Comparison of ENCODE assay signal across 8 cellular contexts in the genomic region with DNA sequence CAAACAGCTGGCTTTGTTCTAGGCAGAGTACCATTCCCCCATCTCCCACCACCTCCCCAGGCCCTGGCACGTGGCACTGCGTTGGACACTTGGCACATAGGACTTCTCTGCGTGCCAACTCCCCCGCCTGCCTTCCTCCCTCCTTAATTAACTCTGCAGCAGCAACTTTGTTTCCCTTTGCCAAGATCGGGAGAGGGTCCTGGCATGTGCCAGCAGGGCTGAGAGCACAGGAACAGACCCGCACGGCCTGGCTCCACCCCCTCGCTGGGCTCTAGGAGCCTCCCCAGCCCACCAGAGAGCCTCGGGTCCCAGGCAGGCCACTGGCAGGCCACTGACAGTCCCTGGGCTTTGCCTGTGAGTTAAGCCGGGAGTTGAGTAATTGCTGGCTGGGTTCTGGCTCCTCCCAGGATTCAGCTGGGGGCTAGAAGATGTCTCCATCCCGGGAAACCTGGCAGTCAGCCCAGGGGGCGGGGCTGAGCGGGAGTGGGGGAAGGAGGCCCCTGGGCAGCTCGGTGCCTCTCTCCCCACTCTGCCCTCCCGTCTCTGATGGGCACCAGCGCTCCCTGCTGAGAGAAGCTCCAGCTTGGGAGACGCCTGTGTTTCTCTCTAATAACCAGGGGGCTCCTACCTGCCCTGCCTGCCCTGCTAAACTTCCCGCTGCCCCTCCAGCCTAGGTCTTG.
A peak's percentile ranks its signal among the peaks of the same experiment; 100 is the strongest.
DNase-seq lines count a peak whose midpoint lies in the region; ATAC-seq lines count a peak whose summit lies in the region.

No MANE protein-coding gene starts in this region.

- H3K4me1 Mint-ChIP-seq in activated naive CD8-positive, alpha-beta T cell treated with anti-CD3 and anti-CD28 coated beads for 36 hours = no peaks in the 10 kb centered on the region

- no peak overlapping the region for H3K23ac ChIP-seq in mesenchymal stem cell (ENCODE audit: low read length in 2 of 2)

- no peak overlapping the region for H2BK5ac ChIP-seq in mesenchymal stem cell (ENCODE audit: low read depth, low read length, poor library complexity, severe bottlenecking)

- H3K36me3 ChIP-seq in mesenchymal stem cell (ENCODE audit: control insufficient read depth in 1 of 2, insufficient read depth in 2 of 2, low read depth in 1 of 2, low read length in 2 of 2) (no peaks in the 10 kb centered on the region), aorta (ENCODE audit: control insufficient read depth in 1 of 2, insufficient read depth in 2 of 2, low read length in 1 of 2) (no peaks in the 10 kb centered on the region)
- no peaks in the 10 kb centered on the region for H3K36me3 ChIP-seq in effector memory CD4-positive, alpha-beta T cell (ENCODE audit: control insufficient read depth, insufficient read depth, low read length)

- no peak overlapping the region for H4K8ac ChIP-seq in mesenchymal stem cell (ENCODE audit: low read length)

- no peak overlapping the region for H3K4ac ChIP-seq in mesenchymal stem cell (ENCODE audit: low read depth in 1 of 2, low read length in 2 of 2)

- intact Hi-C loops in aorta (cut with DNase I) = loop anchor here (2.0 to 10.0 kb wide), 6 partner anchors 42 to 192 kb away; no protein-coding TSS in a partner anchor

- no peak overlapping the region for H2AK5ac ChIP-seq in mesenchymal stem cell (ENCODE audit: low read length, severe bottlenecking)

- DNase-seq in HT1080 (ENCODE audit: low read depth) (peak; percentile 18), NCI-H69 (lab: John Stamatoyannopoulos, UW) (peak; percentile 92), ecto neural progenitor cell (ENCODE audit: low spot score) (peak; percentile 85), mesenchymal stem cell (peak; percentile 22), aorta (peak; percentile 95 to 96)
- no peak for DNase-seq in activated naive CD8-positive, alpha-beta T cell treated with anti-CD3 and anti-CD28 coated beads for 36 hours
- no peak for DNase-seq in effector memory CD4-positive, alpha-beta T cell

- no peak overlapping the region for H3K9ac ChIP-seq in mesenchymal stem cell (ENCODE audit: low read length)

- ATAC-seq in aorta (ENCODE audit: low FRiP score) (peak; percentile 84), HG02970 (IDR thresholded peaks at IDR 0.05; ENCODE audit: low FRiP score, unreplicated experiment) (no peak)

- no peaks in the 10 kb centered on the region for H3K79me1 ChIP-seq in mesenchymal stem cell (replicated peaks; ENCODE audit: low read length, poor library complexity, severe bottlenecking)

- 46% methylated on average over 18 of the region's 18 CpGs for WGBS in mesenchymal stem cell
- WGBS in aorta, 2 donors = 3 to 5% methylated on average over 18 of the region's 18 CpGs

- H3K27me3 ChIP-seq in mesenchymal stem cell (ENCODE audit: control insufficient read depth in 1 of 2, insufficient read depth in 1 of 2, low read length in 2 of 2) (peaks cover 50 to 65% of the 10 kb centered on the region in 2 experiments), aorta (ENCODE audit: control insufficient read depth in 1 of 2, insufficient read depth in 2 of 2, low read length in 1 of 2) (no peaks in the 10 kb centered on the region)
- peaks cover 4% of the 10 kb centered on the region for H3K27me3 ChIP-seq in effector memory CD4-positive, alpha-beta T cell (replicated peaks; ENCODE audit: control insufficient read depth, insufficient read depth, low read length, poor library complexity, severe bottlenecking)

- H3K36me3 Mint-ChIP-seq in activated naive CD8-positive, alpha-beta T cell treated with anti-CD3 and anti-CD28 coated beads for 36 hours = no peaks in the 10 kb centered on the region

- H3K4me3 ChIP-seq in mesenchymal stem cell (ENCODE audit: insufficient read depth in 1 of 2, low read depth in 1 of 2, low read length in 2 of 2) (peak overlapping the region in 1 of 2 experiments; percentile 47), aorta (ENCODE audit: low read length in 2 of 2) (no peak overlapping the region)
- no peak overlapping the region for H3K4me3 ChIP-seq in effector memory CD4-positive, alpha-beta T cell (ENCODE audit: insufficient read depth, low read depth, low read length, poor library complexity, severe bottlenecking)

- H3K4me1 ChIP-seq in mesenchymal stem cell (ENCODE audit: control insufficient read depth, insufficient read depth, low read depth, low read length) = peaks cover 4% of the 10 kb centered on the region
- no peaks in the 10 kb centered on the region for H3K4me1 ChIP-seq in aorta (ENCODE audit: control insufficient read depth in 1 of 2, insufficient read depth in 2 of 2, low read length in 2 of 2)
- H3K4me1 ChIP-seq in effector memory CD4-positive, alpha-beta T cell (ENCODE audit: control insufficient read depth, insufficient read depth, low read length, poor library complexity, severe bottlenecking) = no peaks in the 10 kb centered on the region

- H2AFZ ChIP-seq in mesenchymal stem cell (ENCODE audit: low read depth, low read length) = no peak overlapping the region

- H3K9me3 ChIP-seq in mesenchymal stem cell (ENCODE audit: control insufficient read depth, low read length) (peaks cover 23% of the 10 kb centered on the region), aorta (ENCODE audit: control insufficient read depth, low read length) (no peaks in the 10 kb centered on the region)
- no peaks in the 10 kb centered on the region for H3K9me3 ChIP-seq in effector memory CD4-positive, alpha-beta T cell (ENCODE audit: control insufficient read depth, low read length)

- H3K27ac Mint-ChIP-seq in activated naive CD8-positive, alpha-beta T cell treated with anti-CD3 and anti-CD28 coated beads for 36 hours = no peak overlapping the region

- no peak overlapping the region for H2BK15ac ChIP-seq in mesenchymal stem cell (ENCODE audit: low read depth, poor library complexity, severe bottlenecking)

- no peaks in the 10 kb centered on the region for H3K27me3 Mint-ChIP-seq in activated naive CD8-positive, alpha-beta T cell treated with anti-CD3 and anti-CD28 coated beads for 36 hours

- no peak overlapping the region for H3K4me3 Mint-ChIP-seq in activated naive CD8-positive, alpha-beta T cell treated with anti-CD3 and anti-CD28 coated beads for 36 hours

- peaks cover 19% of the 10 kb centered on the region for H3K9me3 Mint-ChIP-seq in activated naive CD8-positive, alpha-beta T cell treated with anti-CD3 and anti-CD28 coated beads for 36 hours

- no peak overlapping the region for H3K14ac ChIP-seq in mesenchymal stem cell (ENCODE audit: low read length in 2 of 2)

- H2BK12ac ChIP-seq in mesenchymal stem cell (ENCODE audit: low read length in 2 of 2) = no peak overlapping the region

- H4K91ac ChIP-seq in mesenchymal stem cell (ENCODE audit: low read length) = no peak overlapping the region

- H3K18ac ChIP-seq in mesenchymal stem cell (ENCODE audit: low read depth in 1 of 2, low read length in 2 of 2) = no peak overlapping the region

- H3K4me2 ChIP-seq in mesenchymal stem cell (ENCODE audit: low read length, poor library complexity, severe bottlenecking) = no peak overlapping the region

- no peak overlapping the region for H2BK120ac ChIP-seq in mesenchymal stem cell (ENCODE audit: low read depth, low read length)

- H3K27ac ChIP-seq in mesenchymal stem cell (ENCODE audit: low read length, poor library complexity, severe bottlenecking) (no peak overlapping the region), aorta (ENCODE audit: low read depth in 1 of 2, low read length in 2 of 2) (peak overlapping the region in 1 of 2 donors; percentile 83)
- H3K27ac ChIP-seq in effector memory CD4-positive, alpha-beta T cell (ENCODE audit: insufficient read depth, low read length, poor library complexity, severe bottlenecking) = no peak overlapping the region

Comparison
In these comparisons a context has a peak if more than half of its experiments do, and no peak if none do; other contexts are left out.
1. DNase-seq: peak in HT1080 (single experiment), NCI-H69 (single experiment), ecto neural progenitor cell (single experiment), mesenchymal stem cell (single experiment) and aorta (2 of 2); none in activated naive CD8-positive, alpha-beta T cell treated with anti-CD3 and anti-CD28 coated beads for 36 hours (single experiment) and effector memory CD4-positive, alpha-beta T cell (0 of 3).